9 cellular contexts compared by ENCODE assay signal in genomic region chr5:25418978-25419377, GRCh38.
"Had no signal": no experiment of that assay in that cellular context is flagged by ENCODE, and none has a peak within 500 bp of the region (broad histone marks: within the 10 kb centered on the region; RNA-seq: fewer than 3 reads in every experiment).

No MANE protein-coding gene starts in this region.

- ATAC-seq: HepG2, K562 had no signal

- H3K4me3 ChIP-seq: K562 had no signal

- FAIRE-seq: HepG2, HTR-8/SVneo, K562 had no signal

- H3K27me3 Mint-ChIP-seq: IgD-negative memory B cell had no signal

- H3K36me3 Mint-ChIP-seq: IgD-negative memory B cell had no signal

- H3K4me2 ChIP-seq: KMS-11 had no signal

- H3K4me3 Mint-ChIP-seq: IgD-negative memory B cell had no signal

- DNase-seq: IMR-90, KBM-7, KG1 had no signal

- H3K4me1 Mint-ChIP-seq: IgD-negative memory B cell had no signal

- H3K9ac ChIP-seq: KMS-11 had no signal

- H3K27ac ChIP-seq: HL-60, KMS-11 had no signal

- H3K27ac Mint-ChIP-seq: IgD-negative memory B cell had no signal
